In genomic region chr19:34182125-34182524, GRCh38 we compare ENCODE assay signal across 30 cellular contexts. TPM values are rescaled to one million over a fixed set of nuclear protein-coding genes. Genes with fewer than 3 reads are reported as not detected.
DNase-seq lines count a peak whose midpoint lies in the region; ATAC-seq and TF ChIP-seq lines count a peak whose summit lies in the region.
"Had no signal": no experiment of that assay in that cellular context is flagged by ENCODE, and none has a peak within 500 bp of the region (broad histone marks: within the 10 kb centered on the region; RNA-seq: fewer than 3 reads in every experiment).

No MANE protein-coding gene starts in this region.

- CTCF ChIA-PET in HEK293 (lab: Yijun Ruan, JAX) (interaction anchor here (0.6 to 1.6 kb wide), 4 partner anchors 9 to 1206 kb away, joined by 3 to 8 read pairs (median 3); no protein-coding TSS in a partner anchor), T-cell (lab: Charles Lee) (interaction anchor here in 1 of 2 donors (0.6 kb wide), 1 partner anchor 8 kb away, joined by 3 read pairs; no protein-coding TSS in a partner anchor)

- TF ChIP-seq CTCF in HEK293 (tag by site-specific recombination; IDR thresholded peaks at IDR 0.05), result no peak
- no peak for TF ChIP-seq CTCF in progenitor cell of endocrine pancreas (IDR thresholded peaks at IDR 0.05; ENCODE audit: unreplicated experiment)

- H3K27ac ChIP-seq in HEK293 (ENCODE audit: extremely low read depth, low read depth, low read length), result no peak overlapping the region
- H3K27ac ChIP-seq: dorsolateral prefrontal cortex, lower lobe of right lung, thyroid gland, VCaP had no signal

- peak overlapping the region in 1 of 2 donors; percentile 64 for H3K4me3 Mint-ChIP-seq in activated T-cell treated with anti-CD3 and anti-CD28 coated beads, Interleukin-2, amount 50 U/mL, for 72 hours
- H3K4me3 Mint-ChIP-seq in immature natural killer cell, result peak overlapping the region in 2 of 5 donors; percentile 30 to 42
- no peak overlapping the region for H3K4me3 Mint-ChIP-seq in progenitor cell of endocrine pancreas (ENCODE audit: low read depth)
- H3K4me3 Mint-ChIP-seq in T-cell, result peak overlapping the region in 1 of 3 donors; percentile 71
- H3K4me3 Mint-ChIP-seq: neural crest cell had no signal

- peaks cover 78% of the 10 kb centered on the region for H3K4me1 Mint-ChIP-seq in activated T-cell treated with anti-CD3 and anti-CD28 coated beads, Interleukin-2, amount 50 U/mL, for 72 hours (ENCODE audit: low read depth)
- H3K4me1 Mint-ChIP-seq in immature natural killer cell (peaks cover 86 to 96% of the 10 kb centered on the region in 2 donors), progenitor cell of endocrine pancreas (ENCODE audit: low read depth) (peaks cover 41% of the 10 kb centered on the region), T-cell (peaks cover 87 to 91% (median 88%) of the 10 kb centered on the region in 3 donors)

- DNase-seq in activated T-cell treated with anti-CD3 and anti-CD28 coated beads, Interleukin-2, amount 50 U/mL, for 72 hours, result no peak
- no peak for DNase-seq in activated T-cell treated with anti-CD3 and anti-CD28 coated beads, Interleukin-2, amount 50 U/mL, for 1 hour
- DNase-seq in immature natural killer cell, result no peak
- no peak for DNase-seq in progenitor cell of endocrine pancreas (ENCODE audit: low spot score, unreplicated experiment)
- no peak for DNase-seq in mesenteric fat pad (ENCODE audit: low spot score)
- no peak for DNase-seq in T-cell
- no peak for DNase-seq in dedifferentiated amniotic fluid mesenchymal stem cell (ENCODE audit: extremely low spot score)
- DNase-seq: activated CD4-positive, alpha-beta T cell treated with anti-CD3 and anti-CD28 coated beads for 48 hours; activated CD8-positive, alpha-beta memory T cell treated with anti-CD3 and anti-CD28 coated beads for 24 hours; activated naive CD4-positive, alpha-beta T cell; AML-193; amniotic stem cell; DMS79; dorsolateral prefrontal cortex; GDM1; lower lobe of right lung; NCI-H1048; NCI-H1694 treated with DMSO at 0.1 percent for 48 hours; NCI-H446; NCI-H774; right cardiac atrium; SIG-M5; spleen; stomach had no signal

- no peak for ATAC-seq in activated T-cell treated with anti-CD3 and anti-CD28 coated beads, Interleukin-2, amount 50 U/mL, for 72 hours (replicated peaks in 1 of 2)
- ATAC-seq in T-cell (replicated peaks in 1 of 4), result no peak
- ATAC-seq: lower lobe of right lung, right cardiac atrium had no signal

- POLR2A ChIA-PET in HEK293 (lab: Yijun Ruan, JAX) (interaction anchor here (0.6 to 1.5 kb wide), 5 partner anchors 8 to 404 kb away, joined by 3 to 5 read pairs (median 3); partner anchors contain the start of gene LSM14A), T-cell (lab: Charles Lee) (no interaction called here)

- 0 out of 2 replicates have a peak, but pooled peaks cover 2% of the 10 kb centered on the region for H3K9me3 ChIP-seq in HEK293 (ENCODE audit: control insufficient read depth, insufficient read depth, low read depth, low read length)
- H3K9me3 ChIP-seq: lower lobe of right lung, spleen, stomach, thyroid gland had no signal

- peaks cover 91% of the 10 kb centered on the region for H3K4me1 ChIP-seq in HEK293 (ENCODE audit: control insufficient read depth, insufficient read depth, low read length)

- no peaks in the 10 kb centered on the region for H3K27me3 Mint-ChIP-seq in activated T-cell treated with anti-CD3 and anti-CD28 coated beads, Interleukin-2, amount 50 U/mL, for 72 hours (ENCODE audit: low read depth)
- H3K27me3 Mint-ChIP-seq in immature natural killer cell (ENCODE audit: low read depth in 3 of 3) (peaks cover 0 to 6% (median 0%) of the 10 kb centered on the region in 3 donors), progenitor cell of endocrine pancreas (no peaks in the 10 kb centered on the region), T-cell (no peaks in the 10 kb centered on the region)
- H3K27me3 Mint-ChIP-seq: IgD-negative memory B cell had no signal

- H3K27ac Mint-ChIP-seq in activated T-cell treated with anti-CD3 and anti-CD28 coated beads, Interleukin-2, amount 50 U/mL, for 72 hours, result peak overlapping the region; percentile 47
- H3K27ac Mint-ChIP-seq in immature natural killer cell, result peak overlapping the region; percentile 9 to 73 (median 52)
- peak overlapping the region; percentile 51 for H3K27ac Mint-ChIP-seq in progenitor cell of endocrine pancreas
- H3K27ac Mint-ChIP-seq in T-cell, result no peak overlapping the region

- H3K36me3 ChIP-seq in HEK293 (ENCODE audit: control insufficient read depth in 2 of 2, insufficient read depth in 1 of 2, low read length in 2 of 2), result peaks cover 9 to 53% of the 10 kb centered on the region in 2 experiments
- H3K36me3 ChIP-seq: lower lobe of right lung had no signal

- H3K9me3 Mint-ChIP-seq in activated T-cell treated with anti-CD3 and anti-CD28 coated beads, Interleukin-2, amount 50 U/mL, for 72 hours, result no peaks in the 10 kb centered on the region
- H3K9me3 Mint-ChIP-seq in immature natural killer cell (no peaks in the 10 kb centered on the region), progenitor cell of endocrine pancreas (ENCODE audit: low read depth) (no peaks in the 10 kb centered on the region), T-cell (no peaks in the 10 kb centered on the region)
- H3K9me3 Mint-ChIP-seq: brain, IgD-negative memory B cell, neural crest cell had no signal

- H3K4me3 ChIP-seq in HEK293 (ENCODE audit: low read depth, low read length), result no peak overlapping the region
- H3K4me3 ChIP-seq: dorsolateral prefrontal cortex, lower lobe of right lung, spleen, stomach, thyroid gland had no signal

- peaks cover 7 to 10% of the 10 kb centered on the region in 2 donors for H3K36me3 Mint-ChIP-seq in activated T-cell treated with anti-CD3 and anti-CD28 coated beads, Interleukin-2, amount 50 U/mL, for 72 hours (ENCODE audit: insufficient read depth in 2 of 2)
- peaks cover 0 to 10% (median 0%) of the 10 kb centered on the region in 3 donors for H3K36me3 Mint-ChIP-seq in immature natural killer cell
- peaks cover 3% of the 10 kb centered on the region for H3K36me3 Mint-ChIP-seq in progenitor cell of endocrine pancreas (ENCODE audit: insufficient read depth)
- H3K36me3 Mint-ChIP-seq in T-cell, result peaks cover 36% of the 10 kb centered on the region

TF ChIP-seq in HEK293, 187 proteins besides CTCF, POLR2A, EP300 and RAD21 (continues in another document):
- 0 out of 2 replicates have a peak, but pooled peaks have one; percentile 7 for TF ChIP-seq ZNF76 (tag by site-specific recombination; IDR thresholded peaks at IDR 0.05; ENCODE audit: borderline replicate concordance, low read depth)
- no peak for TF ChIP-seq SP2 (tag by site-specific recombination; IDR thresholded peaks at IDR 0.05)
- no peak for TF ChIP-seq ZNF501 (tag by site-specific recombination; IDR thresholded peaks at IDR 0.05)
- TF ChIP-seq ZNF555 (tag by site-specific recombination; conservative IDR thresholded peaks at IDR 0.05), result no peak
- 0 out of 2 replicates have a peak, but pooled peaks have one; percentile 16 for TF ChIP-seq ZBTB20 (tag by site-specific recombination; IDR thresholded peaks at IDR 0.05)
- no peak for TF ChIP-seq ZNF544 (tag by site-specific recombination; IDR thresholded peaks at IDR 0.05)
- TF ChIP-seq ZXDB (tag by site-specific recombination; IDR thresholded peaks at IDR 0.05), result no peak
- peak; percentile 95 for TF ChIP-seq MYNN (tag by site-specific recombination; IDR thresholded peaks at IDR 0.05; ENCODE audit: borderline replicate concordance)
- TF ChIP-seq HOXD13 (CRISPR knock-in tag; IDR thresholded peaks at IDR 0.05; ENCODE audit: borderline replicate concordance), result no peak
- TF ChIP-seq, protein P1, sequence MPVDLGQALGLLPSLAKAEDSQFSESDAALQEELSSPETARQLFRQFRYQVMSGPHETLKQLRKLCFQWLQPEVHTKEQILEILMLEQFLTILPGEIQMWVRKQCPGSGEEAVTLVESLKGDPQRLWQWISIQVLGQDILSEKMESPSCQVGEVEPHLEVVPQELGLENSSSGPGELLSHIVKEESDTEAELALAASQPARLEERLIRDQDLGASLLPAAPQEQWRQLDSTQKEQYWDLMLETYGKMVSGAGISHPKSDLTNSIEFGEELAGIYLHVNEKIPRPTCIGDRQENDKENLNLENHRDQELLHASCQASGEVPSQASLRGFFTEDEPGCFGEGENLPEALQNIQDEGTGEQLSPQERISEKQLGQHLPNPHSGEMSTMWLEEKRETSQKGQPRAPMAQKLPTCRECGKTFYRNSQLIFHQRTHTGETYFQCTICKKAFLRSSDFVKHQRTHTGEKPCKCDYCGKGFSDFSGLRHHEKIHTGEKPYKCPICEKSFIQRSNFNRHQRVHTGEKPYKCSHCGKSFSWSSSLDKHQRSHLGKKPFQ (tag by site-specific recombination; IDR thresholded peaks at IDR 0.05), result no peak
- TF ChIP-seq ZNF16 (tag by site-specific recombination; IDR thresholded peaks at IDR 0.05; ENCODE audit: low read depth), result no peak
- TF ChIP-seq ZNF223 (tag by site-specific recombination; IDR thresholded peaks at IDR 0.05), result no peak
- TF ChIP-seq ZNF184 (tag by site-specific recombination; IDR thresholded peaks at IDR 0.05), result no peak
- TF ChIP-seq ZNF280D (tag by site-specific recombination; IDR thresholded peaks at IDR 0.05), result no peak

RNA-seq across cellular contexts. Expression of gene LSM14A, which starts 9.8 kb away (rescaled TPM):
- 100 to 1,000 TPM; 112 to 130 TPM for total RNA-seq in activated T-cell treated with anti-CD3 and anti-CD28 coated beads, Interleukin-2, amount 50 U/mL, for 72 hours
- 100 to 1,000 TPM; 120 to 175 (median 157) TPM for polyA plus RNA-seq in immature natural killer cell
- total RNA-seq in progenitor cell of endocrine pancreas (120 and 133 TPM in 2 replicates), mesenteric fat pad (87.2 TPM), T-cell (100 to 1,000 TPM; 135 to 180 (median 159) TPM)

Comparison
In these comparisons a context has a peak if more than half of its experiments do, and no peak if none do; other contexts are left out.
1. H3K27ac Mint-ChIP-seq: peak in activated T-cell treated with anti-CD3 and anti-CD28 coated beads, Interleukin-2, amount 50 U/mL, for 72 hours (single experiment), immature natural killer cell (6 of 6) and progenitor cell of endocrine pancreas (single experiment); none in T-cell (0 of 2).